ENCODE assay signal across 1 cellular context in genomic region chr20:24993337-24994185, GRCh38.
TF ChIP-seq lines count a peak whose summit lies in the region.

No MANE protein-coding gene starts in this region.

TF ChIP-seq in IMR-90, 13 proteins besides CTCF, POLR2A, EP300 and RAD21 (continued from another document):
- TF ChIP-seq USF2 (IDR thresholded peaks at IDR 0.05; ENCODE audit: low read depth, low read length): no peak
TF ChIP-seq in IMR-90: peak in this region for 1.
